In the genomic region with DNA sequence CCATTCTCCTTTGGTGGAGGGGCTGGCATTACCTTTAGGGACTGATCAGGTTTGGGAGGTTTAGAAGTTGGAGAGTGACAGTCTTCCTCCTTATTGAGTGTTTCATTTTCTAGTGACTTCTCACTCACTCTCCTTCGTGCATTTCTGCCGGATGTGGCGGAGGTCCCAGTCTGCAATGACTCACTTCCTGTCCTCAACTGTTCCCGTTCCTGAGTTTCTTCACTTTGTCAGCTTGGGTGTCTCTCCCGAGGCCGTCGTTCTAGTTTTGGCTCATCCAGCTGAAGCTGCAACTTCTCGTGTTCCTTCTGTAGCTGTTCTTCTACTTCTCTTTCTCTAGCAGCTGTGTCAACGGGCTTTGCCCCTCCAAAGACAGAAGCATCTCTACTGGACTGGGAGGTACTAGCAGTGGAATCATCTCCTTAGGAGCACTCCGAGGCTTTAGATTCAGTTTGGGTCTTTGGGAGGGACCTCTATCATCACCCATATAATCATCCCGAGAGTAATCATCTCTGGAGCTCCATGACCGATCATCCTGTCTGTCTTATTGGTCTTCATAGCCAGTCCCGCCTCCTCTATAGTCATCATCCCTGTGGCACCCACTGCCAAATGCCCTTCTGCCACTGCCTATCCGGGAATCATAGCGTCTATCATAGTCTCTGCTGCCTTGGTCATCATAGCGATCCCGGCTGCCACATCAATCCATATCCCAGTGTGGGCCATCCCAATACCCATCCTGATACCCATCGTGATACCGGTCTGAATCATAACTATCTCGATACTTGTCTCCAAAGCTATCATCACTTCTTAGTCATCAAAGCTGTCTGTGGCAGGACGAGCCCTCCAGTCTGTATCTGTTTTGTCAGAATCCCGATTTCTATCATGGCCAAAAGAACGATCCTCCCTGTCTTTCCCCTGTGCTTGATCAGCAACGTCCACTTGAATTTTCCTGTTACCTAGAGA, we compare ENCODE assay signal across 10 cellular contexts. TPM values are rescaled to one million over a fixed set of nuclear protein-coding genes. Genes with fewer than 3 reads are reported as not detected.
A peak's percentile ranks its signal among the peaks of the same experiment; 100 is the strongest.
DNase-seq lines count a peak whose midpoint lies in the region; ATAC-seq and FAIRE-seq lines count a peak whose summit lies in the region.
"Had no signal": no experiment of that assay in that cellular context is flagged by ENCODE, and none has a peak within 500 bp of the region (broad histone marks: within the 10 kb centered on the region; RNA-seq: fewer than 3 reads in every experiment).

No MANE protein-coding gene starts in this region.

- peak overlapping the region; percentile 91 for H3K27ac Mint-ChIP-seq in activated naive CD8-positive, alpha-beta T cell treated with anti-CD3 and anti-CD28 coated beads, Interleukin-2, amount 50 U/mL, for 24 hours

- intact Hi-C loops in sciatic nerve (cut with DNase I), result no loop called here

- no peak for DNase-seq in GM18507 (ENCODE audit: extremely low spot score, insufficient read length, low read depth)
- DNase-seq in RPMI8226, result peak; percentile 8
- peak; percentile 35 for DNase-seq in activated naive CD8-positive, alpha-beta T cell treated with anti-CD3 and anti-CD28 coated beads, Interleukin-2, amount 50 U/mL, for 24 hours
- DNase-seq in sciatic nerve (ENCODE audit: low spot score), result peak; percentile 65
- no peak for DNase-seq in NCI-H1105 (lab: John Stamatoyannopoulos, UW)
- DNase-seq in GM19240 (ENCODE audit: insufficient read length, low spot score), result no peak
- DNase-seq in COR-L47 (lab: John Stamatoyannopoulos, UW), result no peak

- peaks cover 21% of the 10 kb centered on the region for H3K4me1 Mint-ChIP-seq in activated naive CD8-positive, alpha-beta T cell treated with anti-CD3 and anti-CD28 coated beads, Interleukin-2, amount 50 U/mL, for 24 hours

- FAIRE-seq in GM18507 (lab: Jason Lieb, UNC), result peak; percentile 85

- peaks cover 3% of the 10 kb centered on the region for H3K36me3 Mint-ChIP-seq in activated naive CD8-positive, alpha-beta T cell treated with anti-CD3 and anti-CD28 coated beads, Interleukin-2, amount 50 U/mL, for 24 hours (ENCODE audit: low read depth)

- H3K4me3 Mint-ChIP-seq in activated naive CD8-positive, alpha-beta T cell treated with anti-CD3 and anti-CD28 coated beads, Interleukin-2, amount 50 U/mL, for 24 hours, result peak overlapping the region; percentile 62

- no peaks in the 10 kb centered on the region for H3K27me3 Mint-ChIP-seq in activated naive CD8-positive, alpha-beta T cell treated with anti-CD3 and anti-CD28 coated beads, Interleukin-2, amount 50 U/mL, for 24 hours

- ATAC-seq in activated naive CD8-positive, alpha-beta T cell treated with anti-CD3 and anti-CD28 coated beads, Interleukin-2, amount 50 U/mL, for 24 hours, result no peak
- ATAC-seq in sciatic nerve (peak; percentile 50), HG02571 (IDR thresholded peaks at IDR 0.05; ENCODE audit: unreplicated experiment) (no peak)

- peaks cover 9% of the 10 kb centered on the region for H3K9me3 Mint-ChIP-seq in activated naive CD8-positive, alpha-beta T cell treated with anti-CD3 and anti-CD28 coated beads, Interleukin-2, amount 50 U/mL, for 24 hours

RNA-seq across cellular contexts. Expression of a gene that starts 35.3 kb away (rescaled TPM):
- 31.8 TPM for total RNA-seq in sciatic nerve
- total RNA-seq: astrocyte, pulmonary artery endothelial cell had no signal

Comparison
In these comparisons a context has a peak if more than half of its experiments do, and no peak if none do; other contexts are left out.
1. DNase-seq: peak in RPMI8226 (single experiment), activated naive CD8-positive, alpha-beta T cell treated with anti-CD3 and anti-CD28 coated beads, Interleukin-2, amount 50 U/mL, for 24 hours (single experiment) and sciatic nerve (single experiment); none in GM18507 (single experiment), NCI-H1105 (single experiment), GM19240 (single experiment) and COR-L47 (single experiment).